In genomic region chr9:99056186-99056585, GRCh38 we compare ENCODE assay signal across 1 cellular context.
TF ChIP-seq lines count a peak whose summit lies in the region.

No MANE protein-coding gene starts in this region.

TF ChIP-seq in IMR-90, 13 proteins besides CTCF, POLR2A, EP300 and RAD21 (continued from another document):
- TF ChIP-seq ELK1 (IDR thresholded peaks at IDR 0.05; ENCODE audit: borderline replicate concordance, low read depth, low read length) (no peak), MXI1 (IDR thresholded peaks at IDR 0.05; ENCODE audit: borderline replicate concordance, low read depth, low read length) (no peak), CHD1 (IDR thresholded peaks at IDR 0.05; ENCODE audit: low read depth, low read length) (no peak), FOS (IDR thresholded peaks at IDR 0.05; ENCODE audit: low read depth, low read length) (no peak)
